In genomic region chr6:56671160-56671559, GRCh38 we compare ENCODE assay signal across 16 cellular contexts. TPM values are rescaled to one million over a fixed set of nuclear protein-coding genes. Genes with fewer than 3 reads are reported as not detected.
DNase-seq lines count a peak whose midpoint lies in the region; ATAC-seq and TF ChIP-seq lines count a peak whose summit lies in the region.
"Had no signal": no experiment of that assay in that cellular context is flagged by ENCODE, and none has a peak within 500 bp of the region (broad histone marks: within the 10 kb centered on the region; RNA-seq: fewer than 3 reads in every experiment).

No MANE protein-coding gene starts in this region.

- H3K4me1 Mint-ChIP-seq in endothelial cell (ENCODE audit: unreplicated experiment) = peaks cover 13% of the 10 kb centered on the region
- H3K4me1 Mint-ChIP-seq in stimulated activated memory B cell treated with anti-CD40 and anti-IgM and Interleukin-4, amounts not matched to agents 10 μg/mL and 1 μg/mL and 100 μg/mL, for 72 hours = no peaks in the 10 kb centered on the region

- H3K27ac ChIP-seq in DND-41 (ENCODE audit: low read length) = peak overlapping the region; percentile 48; the same call in 1 of the 2 replicates
- no peak overlapping the region for H3K27ac ChIP-seq in OCI-LY7 (ENCODE audit: low read depth, low read length, poor library complexity, severe bottlenecking)
- peak overlapping the region; percentile 89 to 96 (median 90) for H3K27ac ChIP-seq in gastrocnemius medialis
- H3K27ac ChIP-seq: BLaER1 had no signal

- intact Hi-C loops in OCI-LY7 (cut with micrococcal nuclease; ENCODE audit: unreplicated experiment) = no loop called here
- intact Hi-C loops in gastrocnemius medialis (cut with DNase I; ENCODE audit: low total_unique reads) = no loop called here

- BruUV-seq in OCI-LY7 (replicated peaks; lab: Mats Ljungman, UMichigan) = no TSS peak

- H3K9me3 Mint-ChIP-seq in endothelial cell (ENCODE audit: unreplicated experiment) = no peaks in the 10 kb centered on the region
- H3K9me3 Mint-ChIP-seq in stimulated activated memory B cell treated with anti-CD40 and anti-IgM and Interleukin-4, amounts not matched to agents 10 μg/mL and 1 μg/mL and 100 μg/mL, for 72 hours = no peaks in the 10 kb centered on the region

- H4K20me1 ChIP-seq in DND-41 (ENCODE audit: insufficient read depth, low read length) (no peaks in the 10 kb centered on the region), OCI-LY7 (ENCODE audit: insufficient read depth, low read length) (no peaks in the 10 kb centered on the region)
- H4K20me1 ChIP-seq: BLaER1 had no signal

- POLR2A ChIA-PET in OCI-LY7 (lab: Charles Lee) = no interaction called here

- no peak for DNase-seq in DND-41
- DNase-seq in OCI-LY7 (ENCODE audit: low spot score) = no peak
- DNase-seq in endothelial cell (ENCODE audit: low spot score) = no peak
- no peak for DNase-seq in gastrocnemius medialis
- DNase-seq in NOMO-1 (lab: John Stamatoyannopoulos, UW; ENCODE audit: unreplicated experiment in 2 of 2) = no peak
- DNase-seq: activated CD4-positive, CD25-positive, alpha-beta regulatory T cell; activated T-cell treated with anti-CD3 and anti-CD28 coated beads for 4 hours; effector CD8-positive, alpha-beta T cell; HCEC 1CT; NCI-H187; stimulated activated CD4-positive, alpha-beta T cell treated with anti-CD3 and anti-CD28 coated beads, Interleukin-1b, Interleukin-23, amount 100 ng/mL, for 48 hours had no signal

- no peak overlapping the region for H3K4me2 ChIP-seq in DND-41 (ENCODE audit: insufficient read depth, low read length)
- H3K4me2 ChIP-seq in OCI-LY7 (ENCODE audit: low read length) = no peak overlapping the region

- no peaks in the 10 kb centered on the region for H3K27me3 Mint-ChIP-seq in endothelial cell (ENCODE audit: unreplicated experiment)
- no peaks in the 10 kb centered on the region for H3K27me3 Mint-ChIP-seq in stimulated activated memory B cell treated with anti-CD40 and anti-IgM and Interleukin-4, amounts not matched to agents 10 μg/mL and 1 μg/mL and 100 μg/mL, for 72 hours

- TF ChIP-seq CTCF in DND-41 (IDR thresholded peaks at IDR 0.05; ENCODE audit: borderline replicate concordance, extremely low read depth, low read length, poor library complexity, severe bottlenecking) (peak; percentile 29), OCI-LY7 (conservative IDR thresholded peaks at IDR 0.05; ENCODE audit: low read length) (peak; percentile 33; the same call in 1 of the 2 replicates), endothelial cell (IDR thresholded peaks at IDR 0.05; ENCODE audit: unreplicated experiment) (no peak), gastrocnemius medialis (IDR thresholded peaks at IDR 0.05 in 4 of 5, conservative IDR thresholded peaks at IDR 0.05 in 1 of 5) (peak in 1 of 5 experiments; percentile 9)

- peaks cover 4% of the 10 kb centered on the region for H3K36me3 Mint-ChIP-seq in endothelial cell (ENCODE audit: low read depth, unreplicated experiment)
- H3K36me3 Mint-ChIP-seq in stimulated activated memory B cell treated with anti-CD40 and anti-IgM and Interleukin-4, amounts not matched to agents 10 μg/mL and 1 μg/mL and 100 μg/mL, for 72 hours = no peaks in the 10 kb centered on the region

- H3K9ac ChIP-seq in DND-41 (ENCODE audit: low read depth, low read length) = no peak overlapping the region
- H3K9ac ChIP-seq: BLaER1 had no signal

- CTCF ChIA-PET in OCI-LY7 (lab: Charles Lee; ENCODE audit: unreplicated experiment) = no interaction called here

- H2AFZ ChIP-seq in DND-41 (ENCODE audit: low read depth, low read length) (no peak overlapping the region), OCI-LY7 (ENCODE audit: low read length) (no peak overlapping the region)

- H3K4me1 ChIP-seq in DND-41 (ENCODE audit: insufficient read depth, low read length) = peaks cover 14% of the 10 kb centered on the region
- H3K4me1 ChIP-seq in OCI-LY7 (ENCODE audit: insufficient read depth, low read length, poor library complexity, severe bottlenecking) = no peaks in the 10 kb centered on the region
- H3K4me1 ChIP-seq in gastrocnemius medialis = peaks cover 46 to 47% of the 10 kb centered on the region in 2 donors

- no peaks in the 10 kb centered on the region for H3K79me2 ChIP-seq in DND-41 (ENCODE audit: insufficient read depth, low read length)
- H3K79me2 ChIP-seq in OCI-LY7 (ENCODE audit: insufficient read depth, low read depth, low read length) = no peaks in the 10 kb centered on the region

- in situ Hi-C loops in gastrocnemius medialis (cut with MboI; ENCODE audit: low sequenced_read_pairs in 4 of 4) = no loop called here

- no peaks in the 10 kb centered on the region for H3K9me3 ChIP-seq in DND-41 (ENCODE audit: insufficient read depth, low read length, severe bottlenecking)
- no peaks in the 10 kb centered on the region for H3K9me3 ChIP-seq in OCI-LY7 (ENCODE audit: low read length)
- H3K9me3 ChIP-seq in gastrocnemius medialis = no peaks in the 10 kb centered on the region
- H3K9me3 ChIP-seq: BLaER1, ovary had no signal

- H3K36me3 ChIP-seq in DND-41 (ENCODE audit: insufficient read depth, low read length) (no peaks in the 10 kb centered on the region), OCI-LY7 (ENCODE audit: insufficient read depth, low read length) (no peaks in the 10 kb centered on the region), gastrocnemius medialis (no peaks in the 10 kb centered on the region)
- H3K36me3 ChIP-seq: ovary had no signal

- ATAC-seq in DND-41 (ENCODE audit: insufficient read depth, low read depth) = no peak
- no peak for ATAC-seq in gastrocnemius medialis
- ATAC-seq in HG03045 (IDR thresholded peaks at IDR 0.05; ENCODE audit: unreplicated experiment) = no peak
- no peak for ATAC-seq in stimulated activated memory B cell treated with anti-CD40 and anti-IgM and Interleukin-4, amounts not matched to agents 10 μg/mL and 1 μg/mL and 100 μg/mL, for 72 hours
- no peak for ATAC-seq in HG03196 (IDR thresholded peaks at IDR 0.05; ENCODE audit: unreplicated experiment)

- no peak overlapping the region for H3K4me3 Mint-ChIP-seq in endothelial cell (ENCODE audit: unreplicated experiment)
- H3K4me3 Mint-ChIP-seq in stimulated activated memory B cell treated with anti-CD40 and anti-IgM and Interleukin-4, amounts not matched to agents 10 μg/mL and 1 μg/mL and 100 μg/mL, for 72 hours = no peak overlapping the region

- peak overlapping the region; percentile 55 for H3K27ac Mint-ChIP-seq in endothelial cell (ENCODE audit: unreplicated experiment)
- H3K27ac Mint-ChIP-seq in stimulated activated memory B cell treated with anti-CD40 and anti-IgM and Interleukin-4, amounts not matched to agents 10 μg/mL and 1 μg/mL and 100 μg/mL, for 72 hours = no peak overlapping the region

- no peaks in the 10 kb centered on the region for H3K27me3 ChIP-seq in DND-41 (ENCODE audit: insufficient read depth, low read length, poor library complexity)
- H3K27me3 ChIP-seq in gastrocnemius medialis = no peaks in the 10 kb centered on the region
- H3K27me3 ChIP-seq: BLaER1, ovary had no signal

- no peaks in the 10 kb centered on the region for H3K9me2 ChIP-seq in OCI-LY7 (ENCODE audit: insufficient read depth, low read length)

- H3K4me3 ChIP-seq in DND-41 (ENCODE audit: low read depth in 1 of 2, low read length in 2 of 2) = no peak overlapping the region
- no peak overlapping the region for H3K4me3 ChIP-seq in OCI-LY7 (ENCODE audit: low read depth, low read length, poor library complexity, severe bottlenecking)
- H3K4me3 ChIP-seq in gastrocnemius medialis = peak overlapping the region in 1 of 4 donors; percentile 29
- H3K4me3 ChIP-seq: BLaER1, ovary had no signal

- no peak for TF ChIP-seq POLR2A in gastrocnemius medialis (IDR thresholded peaks at IDR 0.05)

RNA-seq across cellular contexts. Expression of gene DST, which starts 28.5 kb away (rescaled TPM):
- 5.0 and 8.4 TPM in 2 replicates for total RNA-seq in OCI-LY7 (2014; rRNA removed; shearing (Covaris generic))
- total RNA-seq in OCI-LY7 (2022) (19.4 and 19.6 TPM in 2 replicates), endothelial cell (ENCODE audit: unreplicated experiment) (284 TPM), gastrocnemius medialis (100 to 1,000 TPM; 114 to 219 (median 204) TPM)

Comparison
In these comparisons a context has a peak if more than half of its experiments do, and no peak if none do; other contexts are left out.
1. RNA of gene DST, which starts 28.5 kb away (total RNA-seq): 284 TPM in endothelial cell (single experiment) and 114 to 219 TPM in gastrocnemius medialis; 5.0 to 19.6 TPM in OCI-LY7; every median in the first group is over 4 times any median in the second.